ENCODE assay signal across 15 cellular contexts in the genomic region with DNA sequence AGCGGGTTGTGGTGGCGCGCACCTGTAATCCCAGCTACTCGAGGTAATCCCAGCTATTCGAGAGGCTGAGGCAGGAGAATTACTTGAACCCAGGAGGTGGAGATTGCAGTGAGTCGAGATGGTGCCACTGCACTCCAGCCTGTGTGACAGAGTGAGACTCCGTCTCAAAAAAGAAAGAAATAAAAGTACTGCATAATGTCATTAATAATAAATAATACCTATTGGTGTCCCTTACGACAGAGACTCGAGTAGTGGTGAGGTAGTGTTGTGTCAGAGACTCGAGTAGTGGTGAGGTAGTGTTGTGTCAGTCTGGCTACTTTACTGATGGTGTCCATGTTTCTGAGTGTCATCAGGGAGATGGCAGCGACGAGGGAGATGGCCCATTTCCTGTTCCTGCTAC. TPM values are rescaled to one million over a fixed set of nuclear protein-coding genes. Genes with fewer than 3 reads are reported as not detected.
DNase-seq lines count a peak whose midpoint lies in the region; ATAC-seq and TF ChIP-seq lines count a peak whose summit lies in the region.
"Had no signal": no experiment of that assay in that cellular context is flagged by ENCODE, and none has a peak within 500 bp of the region (broad histone marks: within the 10 kb centered on the region; RNA-seq: fewer than 3 reads in every experiment).

No MANE protein-coding gene starts in this region.

- no peaks in the 10 kb centered on the region for H3K36me3 Mint-ChIP-seq in CD4-positive, CD25-positive, alpha-beta regulatory T cell
- peaks cover 0 to 6% (median 0%) of the 10 kb centered on the region in 3 experiments; a peak in 2 of 7 replicates for H3K36me3 Mint-ChIP-seq in H9 (ENCODE audit: insufficient read depth in 1 of 3, low read depth in 3 of 3)
- H3K36me3 Mint-ChIP-seq in naive B cell = no peaks in the 10 kb centered on the region

- H3K9me3 ChIP-seq in CD4-positive, CD25-positive, alpha-beta regulatory T cell (ENCODE audit: control insufficient read depth in 2 of 2, low read length in 2 of 2) = no peaks in the 10 kb centered on the region
- no peaks in the 10 kb centered on the region for H3K9me3 ChIP-seq in H9 (ENCODE audit: control insufficient read depth, low read depth, low read length)
- H3K9me3 ChIP-seq: adrenal gland, testis had no signal

- no peak for DNase-seq in CD4-positive, CD25-positive, alpha-beta regulatory T cell
- DNase-seq in H9 (no peak), naive B cell (no peak)
- DNase-seq in activated T-cell treated with anti-CD3 and anti-CD28 coated beads, Interleukin-2, amount 50 U/mL, for 1 hour = no peak
- no peak for DNase-seq in activated effector memory CD4-positive, alpha-beta T cell treated with Interleukin-2 at 50 U/mL for 16 hours
- DNase-seq: activated T-cell treated with anti-CD3 and anti-CD28 coated beads, Interleukin-2, amount 50 U/mL, for 72 hours; KG1; NCI-H1048; testis had no signal

- H3K27ac Mint-ChIP-seq in CD4-positive, CD25-positive, alpha-beta regulatory T cell = no peak overlapping the region
- H3K27ac Mint-ChIP-seq in H9 (no peak overlapping the region), naive B cell (no peak overlapping the region)
- H3K27ac Mint-ChIP-seq: activated T-cell treated with anti-CD3 and anti-CD28 coated beads, Interleukin-2, amount 50 U/mL, for 72 hours had no signal

- H3K4me3 ChIP-seq in CD4-positive, CD25-positive, alpha-beta regulatory T cell (ENCODE audit: low read depth, low read length) = no peak overlapping the region

- H3K79me1 ChIP-seq in H9 (ENCODE audit: insufficient read depth, low read depth, low read length, poor library complexity, severe bottlenecking) = no peaks in the 10 kb centered on the region

- H2BK15ac ChIP-seq in H9 (ENCODE audit: low read depth, low read length) = no peak overlapping the region

- no peak overlapping the region for H4K8ac ChIP-seq in H9 (replicated peaks; ENCODE audit: insufficient read length, low read depth, low read length)

- no peaks in the 10 kb centered on the region for H3K36me3 ChIP-seq in CD4-positive, CD25-positive, alpha-beta regulatory T cell (ENCODE audit: control insufficient read depth, insufficient read depth, low read length)
- H3K36me3 ChIP-seq: adrenal gland had no signal

- no peak for ATAC-seq in CD4-positive, CD25-positive, alpha-beta regulatory T cell (ENCODE audit: low read depth in 2 of 2)
- ATAC-seq in naive B cell (ENCODE audit: low read depth in 2 of 2) (no peak), HG03139 (IDR thresholded peaks at IDR 0.05; ENCODE audit: unreplicated experiment) (no peak), GM19452 (IDR thresholded peaks at IDR 0.05; ENCODE audit: unreplicated experiment) (no peak)

- H4K20me1 ChIP-seq in H9 (ENCODE audit: control insufficient read depth, insufficient read depth, insufficient read length) = no peaks in the 10 kb centered on the region

- H3T11ph ChIP-seq in H9 (ENCODE audit: low read length) = no peak overlapping the region

- H2BK12ac ChIP-seq in H9 (ENCODE audit: insufficient read length, low read depth, low read length) = no peak overlapping the region

- peaks cover 0 to under 1% (median 0%) of the 10 kb centered on the region in 7 donors for H3K9me3 Mint-ChIP-seq in CD4-positive, CD25-positive, alpha-beta regulatory T cell
- H3K9me3 Mint-ChIP-seq in H9 = peaks cover 13% of the 10 kb centered on the region in 2 experiments; a peak in 4 of 5 replicates
- peaks cover 0 to 2% (median 0%) of the 10 kb centered on the region in 7 donors for H3K9me3 Mint-ChIP-seq in naive B cell

- no peak overlapping the region for H2AFZ ChIP-seq in H9 (ENCODE audit: low read length)

- H4K91ac ChIP-seq in H9 (ENCODE audit: insufficient read length, low read depth, low read length) = no peak overlapping the region

- H2BK5ac ChIP-seq in H9 (ENCODE audit: insufficient read length, low read length) = no peak overlapping the region

- no peak overlapping the region for H3K4ac ChIP-seq in H9 (ENCODE audit: low read depth, low read length)

- peak overlapping the region; percentile 85 for H3K4me2 ChIP-seq in H9 (ENCODE audit: insufficient read depth, insufficient read length, low read length)

- no peak overlapping the region for H3K18ac ChIP-seq in H9 (ENCODE audit: insufficient read length, low read depth, low read length)

- H3K79me2 ChIP-seq in H9 (ENCODE audit: insufficient read depth, low read length) = no peaks in the 10 kb centered on the region

- H3K56ac ChIP-seq in H9 (ENCODE audit: insufficient read length, low read depth, low read length) = no peak overlapping the region

- H2AK5ac ChIP-seq in H9 (ENCODE audit: insufficient read length, low read length) = no peak overlapping the region

- H3K27me3 Mint-ChIP-seq in CD4-positive, CD25-positive, alpha-beta regulatory T cell = peaks cover 28% of the 10 kb centered on the region
- H3K27me3 Mint-ChIP-seq in H9 (ENCODE audit: low read depth) (peaks cover 52% of the 10 kb centered on the region), naive B cell (peaks cover 9 to 18% (median 13%) of the 10 kb centered on the region in 3 donors)

- peak overlapping the region; percentile 67 to 89 (median 76) for H3K4me3 Mint-ChIP-seq in CD4-positive, CD25-positive, alpha-beta regulatory T cell
- H3K4me3 Mint-ChIP-seq in H9 = peak overlapping the region; percentile 75 to 95
- H3K4me3 Mint-ChIP-seq in naive B cell = peak overlapping the region; percentile 22 to 98 (median 93)

- no peak for TF ChIP-seq CTCF in H9 (conservative IDR thresholded peaks at IDR 0.05)

- H3K23me2 ChIP-seq in H9 (ENCODE audit: insufficient read length, low read depth, low read length, poor library complexity, severe bottlenecking) = peaks cover 11% of the 10 kb centered on the region

- H2BK20ac ChIP-seq in H9 (ENCODE audit: low read depth, low read length, poor library complexity, severe bottlenecking) = no peak overlapping the region

- no peak overlapping the region for H3K9ac ChIP-seq in H9 (ENCODE audit: extremely low read depth, insufficient read length, low read length)

- no CpG with 5 or more reads among the region's 12 CpGs for WGBS in H9 (ENCODE audit: extremely low coverage, insufficient read length, low lambda C conversion rate)

- peaks cover 0 to 25% (median 10%) of the 10 kb centered on the region in 4 donors for H3K4me1 Mint-ChIP-seq in CD4-positive, CD25-positive, alpha-beta regulatory T cell
- H3K4me1 Mint-ChIP-seq in H9 = peaks cover 11 to 13% of the 10 kb centered on the region in 2 experiments
- H3K4me1 Mint-ChIP-seq in naive B cell = peaks cover 15 to 18% (median 15%) of the 10 kb centered on the region in 3 donors

- no peak overlapping the region for H3K14ac ChIP-seq in H9 (ENCODE audit: insufficient read depth, low read length)

- H3K4me1 ChIP-seq in CD4-positive, CD25-positive, alpha-beta regulatory T cell (ENCODE audit: control insufficient read depth, insufficient read depth, low read length, poor library complexity, severe bottlenecking) = peaks cover 17% of the 10 kb centered on the region
- H3K4me1 ChIP-seq in H9 (ENCODE audit: insufficient read depth, low read length) = no peaks in the 10 kb centered on the region
- H3K4me1 ChIP-seq: testis had no signal

- no peak overlapping the region for H3K23ac ChIP-seq in H9 (ENCODE audit: insufficient read length, low read depth, low read length)

- H2BK120ac ChIP-seq in H9 (ENCODE audit: low read depth, low read length, poor library complexity, severe bottlenecking) = no peak overlapping the region

- no peak overlapping the region for H4K5ac ChIP-seq in H9 (ENCODE audit: insufficient read length, low read depth, low read length)

- H3K27me3 ChIP-seq in CD4-positive, CD25-positive, alpha-beta regulatory T cell (ENCODE audit: control insufficient read depth, insufficient read depth, low read length) = peaks cover 12% of the 10 kb centered on the region
- peaks cover 22% of the 10 kb centered on the region; the same call in 1 of the 2 replicates for H3K27me3 ChIP-seq in H9 (ENCODE audit: insufficient read depth, low read length)
- H3K27me3 ChIP-seq: adrenal gland, testis had no signal

- H3K27ac ChIP-seq in CD4-positive, CD25-positive, alpha-beta regulatory T cell (ENCODE audit: insufficient read depth, low read length, poor library complexity, severe bottlenecking) = no peak overlapping the region
- H3K27ac ChIP-seq in H9 (ENCODE audit: insufficient read length, low read depth, low read length) = no peak overlapping the region
- H3K27ac ChIP-seq in cingulate gyrus (ENCODE audit: low read depth, low read length) = peak overlapping the region; percentile 77
- H3K27ac ChIP-seq: adrenal gland, testis had no signal

RNA-seq across cellular contexts. Expression of gene GLS2, which starts 1.3 kb away (rescaled TPM):
- total RNA-seq in CD4-positive, CD25-positive, alpha-beta regulatory T cell = 1.3 TPM
- 1 to 10 TPM in 2 of 4 donors, under 1 TPM in 2; 0.64 to 3.9 (median 2.3) TPM for polyA plus RNA-seq in CD4-positive, CD25-positive, alpha-beta regulatory T cell
- 15.9 and 17.0 TPM in 2 replicates for total RNA-seq in H9 (2021)
- 1 to 10 TPM in 3 of 6 donors, under 1 TPM in 2, not detected in 1; 0.95 to 1.9 (median 1.6) TPM for polyA plus RNA-seq in naive B cell (ENCODE audit: low read depth in 6 of 6)

RNA-seq across cellular contexts. Expression of gene SPRYD4, which starts 18.3 kb away (rescaled TPM):
- 5.3 TPM for total RNA-seq in CD4-positive, CD25-positive, alpha-beta regulatory T cell
- 1 to 10 TPM in 3 of 4 donors, under 1 TPM in 1; 0.64 to 2.0 (median 1.5) TPM for polyA plus RNA-seq in CD4-positive, CD25-positive, alpha-beta regulatory T cell
- total RNA-seq in H9 (2021) = 4.2 and 4.9 TPM in 2 replicates
- polyA plus RNA-seq in naive B cell (ENCODE audit: low read depth in 6 of 6) = 1 to 10 TPM in 5 of 6 donors, under 1 TPM in 1; 0.59 to 2.6 (median 2.0) TPM

RNA-seq across cellular contexts. Expression of gene MIP, which starts 32.2 kb away (rescaled TPM):
- total RNA-seq in CD4-positive, CD25-positive, alpha-beta regulatory T cell = not detected
- polyA plus RNA-seq in CD4-positive, CD25-positive, alpha-beta regulatory T cell = under 1 TPM in 3 of 4 donors, not detected in 1; 0.07 to 0.24 (median 0.09) TPM
- 0.17 TPM in 1 of 2 replicates, not detected in the other for total RNA-seq in H9 (2021)
- polyA plus RNA-seq in naive B cell (ENCODE audit: low read depth in 6 of 6) = not detected
- total RNA-seq: activated T-cell treated with anti-CD3 and anti-CD28 coated beads, Interleukin-2, amount 50 U/mL, for 72 hours; fibroblast of villous mesenchyme; sciatic nerve had no signal

RNA-seq across cellular contexts. Expression of gene RBMS2, which starts 34.9 kb away (rescaled TPM):
- total RNA-seq in CD4-positive, CD25-positive, alpha-beta regulatory T cell = 3.1 TPM
- under 1 TPM in 3 of 4 donors, not detected in 1; 0.14 to 0.41 (median 0.23) TPM for polyA plus RNA-seq in CD4-positive, CD25-positive, alpha-beta regulatory T cell
- total RNA-seq in H9 (2021) = 9.5 TPM in 2 replicates
- 1 to 10 TPM in 1 of 6 donors, under 1 TPM in 5; 0.03 to 6.0 (median 0.54) TPM for polyA plus RNA-seq in naive B cell (ENCODE audit: low read depth in 6 of 6)

RNA-seq across cellular contexts. Expression of gene TIMELESS, which starts 37.5 kb away (rescaled TPM):
- total RNA-seq in CD4-positive, CD25-positive, alpha-beta regulatory T cell = 7.3 TPM
- 1 to 10 TPM; 2.8 to 6.3 (median 4.6) TPM for polyA plus RNA-seq in CD4-positive, CD25-positive, alpha-beta regulatory T cell
- 64.9 and 68.0 TPM in 2 replicates for total RNA-seq in H9 (2021)
- 10 to 100 TPM; 16.8 to 30.5 (median 25.8) TPM for polyA plus RNA-seq in naive B cell (ENCODE audit: low read depth in 6 of 6)
